ENCODE assay signal across 1 cellular context in the genomic region with DNA sequence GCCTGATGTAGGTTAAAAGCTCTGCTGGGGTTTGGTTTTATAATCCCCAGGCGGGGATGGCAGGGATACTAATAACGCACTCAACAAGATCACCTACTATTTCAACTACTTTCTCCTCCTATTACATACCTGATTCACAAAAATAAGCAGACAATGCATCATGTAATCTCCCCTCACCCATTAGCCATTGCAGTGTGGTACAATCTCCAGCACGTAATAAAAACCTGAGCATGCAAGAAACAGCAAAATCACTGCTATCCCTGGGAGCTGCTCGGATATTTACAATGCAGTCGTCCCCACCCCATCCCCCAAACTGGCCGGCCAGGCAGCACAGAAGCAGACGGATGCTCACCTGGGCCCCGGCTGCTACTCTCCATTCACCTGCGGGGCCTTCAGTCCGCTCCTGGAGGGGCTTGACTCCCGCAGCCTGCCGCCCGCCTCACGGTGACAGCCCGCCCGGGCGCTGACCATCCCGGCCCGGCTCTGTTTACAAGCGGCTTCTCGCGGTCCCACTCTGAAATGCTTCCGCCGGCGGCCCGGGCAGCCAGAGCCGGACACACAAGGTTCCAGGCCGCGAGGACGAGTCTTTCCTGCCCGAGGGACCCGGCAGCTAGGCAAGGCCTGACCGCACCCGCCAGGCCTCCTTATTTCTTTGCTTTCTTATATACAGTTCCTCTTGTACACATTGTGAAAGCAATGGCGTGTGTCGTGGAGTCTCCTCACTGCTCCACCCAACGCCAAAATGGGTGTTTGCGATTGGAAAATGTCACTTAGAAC.
TF ChIP-seq lines count a peak whose summit lies in the region.

A gene with protein sequence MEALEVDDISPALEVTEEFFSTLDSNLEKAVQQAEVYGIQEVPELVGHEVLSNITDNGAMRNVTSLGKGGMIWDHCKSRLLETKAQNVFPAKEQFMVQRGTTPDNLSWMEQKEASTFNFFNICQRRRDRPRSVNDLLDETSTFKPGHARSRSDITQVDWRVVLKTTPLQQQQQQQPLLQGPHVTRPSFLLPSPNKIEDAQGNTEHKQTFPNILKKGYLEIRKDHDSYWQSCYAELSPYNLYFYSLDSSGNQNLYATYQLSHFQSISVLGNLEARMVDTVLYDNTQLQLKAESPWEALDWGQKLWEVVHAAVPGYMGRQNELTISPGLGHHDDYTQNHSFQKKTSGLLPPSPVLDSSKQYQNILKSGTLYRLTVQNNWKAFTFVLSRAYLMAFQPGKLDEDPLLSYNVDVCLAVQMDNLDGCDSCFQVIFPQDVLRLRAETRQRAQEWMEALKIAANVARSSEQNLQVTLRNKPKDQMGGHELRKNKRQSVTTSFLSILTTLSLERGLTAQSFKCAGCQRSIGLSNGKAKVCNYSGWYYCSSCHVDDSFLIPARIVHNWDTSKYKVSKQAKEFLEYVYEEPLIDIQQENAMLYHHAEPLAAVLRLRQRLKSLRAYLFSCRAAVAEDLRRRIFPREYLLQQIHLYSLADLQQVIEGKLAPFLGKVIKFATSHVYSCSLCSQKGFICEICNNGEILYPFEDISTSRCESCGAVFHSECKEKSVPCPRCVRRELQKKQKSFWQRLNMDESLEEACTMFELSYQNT (minus strand): TSS at position 491 of the 777 bp plus-strand sequence. CDS start 23,888 bp downstream, outside the sequence.

TF ChIP-seq in K562, 482 proteins besides CTCF, POLR2A, EP300 and RAD21 (continued from another document and continues in another):
- peak; percentile 24; the same call in 1 of the 2 replicates for TF ChIP-seq TEAD4 (IDR thresholded peaks at IDR 0.05; ENCODE audit: low read length)
- no peak for TF ChIP-seq TEAD4 (CRISPR knock-in tag; IDR thresholded peaks at IDR 0.05; ENCODE audit: borderline replicate concordance)
- TF ChIP-seq RHOXF2B (CRISPR knock-in tag; conservative IDR thresholded peaks at IDR 0.05), result no peak
- TF ChIP-seq TFE3 (CRISPR knock-in tag; IDR thresholded peaks at IDR 0.05), result no peak
- no peak for TF ChIP-seq ARID1B (IDR thresholded peaks at IDR 0.05)
- TF ChIP-seq POLR3A (IDR thresholded peaks at IDR 0.05; ENCODE audit: borderline replicate concordance, extremely low read depth, insufficient read depth, insufficient read length), result no peak
- 0 out of 2 replicates have a peak, but pooled peaks have one; percentile 23 for TF ChIP-seq KLF1 (tag; IDR thresholded peaks at IDR 0.05)
- no peak for TF ChIP-seq ARNT (IDR thresholded peaks at IDR 0.05)
- no peak for TF ChIP-seq ZNF445 (CRISPR knock-in tag; IDR thresholded peaks at IDR 0.05; ENCODE audit: low read depth)
- TF ChIP-seq TCF3 (CRISPR knock-in tag; IDR thresholded peaks at IDR 0.05), result no peak
- peak in 1 of 2 experiments; percentile 61; a peak in 2 of 4 replicates for TF ChIP-seq ZNF639 (CRISPR knock-in tag; conservative IDR thresholded peaks at IDR 0.05 in 1 of 2, IDR thresholded peaks at IDR 0.05 in 1 of 2)
- TF ChIP-seq ATF7 (IDR thresholded peaks at IDR 0.05), result no peak
- no peak for TF ChIP-seq ZNF146 (CRISPR knock-in tag; IDR thresholded peaks at IDR 0.05; ENCODE audit: unreplicated experiment)
- TF ChIP-seq SREBF1 (IDR thresholded peaks at IDR 0.05; ENCODE audit: borderline replicate concordance, low read depth, low read length), result no peak
- TF ChIP-seq ZNF589 (CRISPR knock-in tag; IDR thresholded peaks at IDR 0.05; ENCODE audit: low read depth), result peak; percentile 72; the same call in 1 of the 2 replicates
- TF ChIP-seq HNRNPK (IDR thresholded peaks at IDR 0.05; ENCODE audit: low read depth, low read length, poor library complexity, severe bottlenecking), result no peak
- no peak for TF ChIP-seq SMARCA4 (IDR thresholded peaks at IDR 0.05)
- no peak for TF ChIP-seq IRF2 (CRISPR knock-in tag; IDR thresholded peaks at IDR 0.05)
- TF ChIP-seq CREM (IDR thresholded peaks at IDR 0.05; ENCODE audit: low read depth), result peak; percentile 59
- no peak for TF ChIP-seq ZNF311 (CRISPR knock-in tag; IDR thresholded peaks at IDR 0.05)
- TF ChIP-seq BRF2 (IDR thresholded peaks at IDR 0.05; ENCODE audit: borderline replicate concordance, insufficient read depth, insufficient read length), result no peak
- TF ChIP-seq, protein P1, sequence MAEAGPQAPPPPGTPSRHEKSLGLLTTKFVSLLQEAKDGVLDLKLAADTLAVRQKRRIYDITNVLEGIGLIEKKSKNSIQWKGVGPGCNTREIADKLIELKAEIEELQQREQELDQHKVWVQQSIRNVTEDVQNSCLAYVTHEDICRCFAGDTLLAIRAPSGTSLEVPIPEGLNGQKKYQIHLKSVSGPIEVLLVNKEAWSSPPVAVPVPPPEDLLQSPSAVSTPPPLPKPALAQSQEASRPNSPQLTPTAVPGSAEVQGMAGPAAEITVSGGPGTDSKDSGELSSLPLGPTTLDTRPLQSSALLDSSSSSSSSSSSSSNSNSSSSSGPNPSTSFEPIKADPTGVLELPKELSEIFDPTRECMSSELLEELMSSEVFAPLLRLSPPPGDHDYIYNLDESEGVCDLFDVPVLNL (CRISPR knock-in tag; IDR thresholded peaks at IDR 0.05; ENCODE audit: low read depth), result no peak
- TF ChIP-seq U2AF1 (optimal IDR thresholded peaks at IDR 0.05; ENCODE audit: low read depth, low read length), result no peak
- peak; percentile 53; the same call in 1 of the 2 replicates for TF ChIP-seq TARDBP (IDR thresholded peaks at IDR 0.05)
- no peak for TF ChIP-seq HSF4 (CRISPR knock-in tag; IDR thresholded peaks at IDR 0.05; ENCODE audit: borderline replicate concordance)
- no peak for TF ChIP-seq ZBTB9 (CRISPR knock-in tag; IDR thresholded peaks at IDR 0.05)
- TF ChIP-seq, protein P2, sequence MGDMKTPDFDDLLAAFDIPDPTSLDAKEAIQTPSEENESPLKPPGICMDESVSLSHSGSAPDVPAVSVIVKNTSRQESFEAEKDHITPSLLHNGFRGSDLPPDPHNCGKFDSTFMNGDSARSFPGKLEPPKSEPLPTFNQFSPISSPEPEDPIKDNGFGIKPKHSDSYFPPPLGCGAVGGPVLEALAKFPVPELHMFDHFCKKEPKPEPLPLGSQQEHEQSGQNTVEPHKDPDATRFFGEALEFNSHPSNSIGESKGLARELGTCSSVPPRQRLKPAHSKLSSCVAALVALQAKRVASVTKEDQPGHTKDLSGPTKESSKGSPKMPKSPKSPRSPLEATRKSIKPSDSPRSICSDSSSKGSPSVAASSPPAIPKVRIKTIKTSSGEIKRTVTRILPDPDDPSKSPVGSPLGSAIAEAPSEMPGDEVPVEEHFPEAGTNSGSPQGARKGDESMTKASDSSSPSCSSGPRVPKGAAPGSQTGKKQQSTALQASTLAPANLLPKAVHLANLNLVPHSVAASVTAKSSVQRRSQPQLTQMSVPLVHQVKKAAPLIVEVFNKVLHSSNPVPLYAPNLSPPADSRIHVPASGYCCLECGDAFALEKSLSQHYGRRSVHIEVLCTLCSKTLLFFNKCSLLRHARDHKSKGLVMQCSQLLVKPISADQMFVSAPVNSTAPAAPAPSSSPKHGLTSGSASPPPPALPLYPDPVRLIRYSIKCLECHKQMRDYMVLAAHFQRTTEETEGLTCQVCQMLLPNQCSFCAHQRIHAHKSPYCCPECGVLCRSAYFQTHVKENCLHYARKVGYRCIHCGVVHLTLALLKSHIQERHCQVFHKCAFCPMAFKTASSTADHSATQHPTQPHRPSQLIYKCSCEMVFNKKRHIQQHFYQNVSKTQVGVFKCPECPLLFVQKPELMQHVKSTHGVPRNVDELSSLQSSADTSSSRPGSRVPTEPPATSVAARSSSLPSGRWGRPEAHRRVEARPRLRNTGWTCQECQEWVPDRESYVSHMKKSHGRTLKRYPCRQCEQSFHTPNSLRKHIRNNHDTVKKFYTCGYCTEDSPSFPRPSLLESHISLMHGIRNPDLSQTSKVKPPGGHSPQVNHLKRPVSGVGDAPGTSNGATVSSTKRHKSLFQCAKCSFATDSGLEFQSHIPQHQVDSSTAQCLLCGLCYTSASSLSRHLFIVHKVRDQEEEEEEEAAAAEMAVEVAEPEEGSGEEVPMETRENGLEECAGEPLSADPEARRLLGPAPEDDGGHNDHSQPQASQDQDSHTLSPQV (IDR thresholded peaks at IDR 0.05), result peak; percentile 52; the same call in 1 of the 2 replicates
- TF ChIP-seq TAF15 (IDR thresholded peaks at IDR 0.05; ENCODE audit: low read depth, low read length), result no peak
- no peak for TF ChIP-seq CREB3L1 (IDR thresholded peaks at IDR 0.05; ENCODE audit: borderline replicate concordance, low read depth)
- no peak for TF ChIP-seq ID3 (CRISPR knock-in tag; IDR thresholded peaks at IDR 0.05)
- TF ChIP-seq ID3 (tag; IDR thresholded peaks at IDR 0.05), result 0 out of 2 replicates have a peak, but pooled peaks have one; percentile 34
- no peak for TF ChIP-seq EWSR1 (IDR thresholded peaks at IDR 0.05; ENCODE audit: borderline replicate concordance, low read depth, partially characterized antibody)
- TF ChIP-seq, protein P3, sequence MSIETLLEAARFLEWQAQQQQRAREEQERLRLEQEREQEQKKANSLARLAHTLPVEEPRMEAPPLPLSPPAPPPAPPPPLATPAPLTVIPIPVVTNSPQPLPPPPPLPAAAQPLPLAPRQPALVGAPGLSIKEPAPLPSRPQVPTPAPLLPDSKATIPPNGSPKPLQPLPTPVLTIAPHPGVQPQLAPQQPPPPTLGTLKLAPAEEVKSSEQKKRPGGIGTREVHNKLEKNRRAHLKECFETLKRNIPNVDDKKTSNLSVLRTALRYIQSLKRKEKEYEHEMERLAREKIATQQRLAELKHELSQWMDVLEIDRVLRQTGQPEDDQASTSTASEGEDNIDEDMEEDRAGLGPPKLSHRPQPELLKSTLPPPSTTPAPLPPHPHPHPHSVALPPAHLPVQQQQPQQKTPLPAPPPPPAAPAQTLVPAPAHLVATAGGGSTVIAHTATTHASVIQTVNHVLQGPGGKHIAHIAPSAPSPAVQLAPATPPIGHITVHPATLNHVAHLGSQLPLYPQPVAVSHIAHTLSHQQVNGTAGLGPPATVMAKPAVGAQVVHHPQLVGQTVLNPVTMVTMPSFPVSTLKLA (conservative IDR thresholded peaks at IDR 0.05), result peak; percentile 70 to 84
- TF ChIP-seq USF1 (CRISPR knock-in tag; IDR thresholded peaks at IDR 0.05), result no peak
- no peak for TF ChIP-seq MIER1 (IDR thresholded peaks at IDR 0.05; ENCODE audit: low read depth)
- no peak for TF ChIP-seq MLX (CRISPR knock-in tag; conservative IDR thresholded peaks at IDR 0.05)
- no peak for TF ChIP-seq LEF1 (IDR thresholded peaks at IDR 0.05)
